In genomic region chr10:71729023-71729649, GRCh38 we compare ENCODE assay signal across 8 cellular contexts. TPM values are rescaled to one million over a fixed set of nuclear protein-coding genes. Genes with fewer than 3 reads are reported as not detected.
DNase-seq lines count a peak whose midpoint lies in the region; ATAC-seq and TF ChIP-seq lines count a peak whose summit lies in the region.

No MANE protein-coding gene starts in this region.

- H3K27ac ChIP-seq in SK-N-SH (ENCODE audit: low read depth in 2 of 2, low read length in 1 of 2) (peak overlapping the region in 1 of 2 experiments; percentile 91; a peak in 2 of 4 replicates), right cardiac atrium (ENCODE audit: low read length) (peak overlapping the region; percentile 76), thymus (ENCODE audit: low read depth) (peak overlapping the region; percentile 6)

- WGBS in SK-N-SH (ENCODE audit: low lambda C conversion rate): 67% methylated on average over 10 of the region's 12 CpGs
- 54% methylated on average over 12 of the region's 12 CpGs for WGBS in right cardiac atrium
- 54% methylated on average over 12 of the region's 12 CpGs for WGBS in thymus

- no peak for TF ChIP-seq RAD21 in SK-N-SH (IDR thresholded peaks at IDR 0.05; ENCODE audit: low read length)

- H3F3A ChIP-seq in SK-N-SH (replicated peaks; ENCODE audit: insufficient read depth): no peaks in the 10 kb centered on the region

- no peaks in the 10 kb centered on the region for H3K36me3 ChIP-seq in SK-N-SH (replicated peaks in 1 of 2; ENCODE audit: control insufficient read depth in 1 of 2, insufficient read depth in 2 of 2, low read length in 1 of 2)
- H3K36me3 ChIP-seq in thymus (ENCODE audit: control insufficient read depth, insufficient read depth): peaks cover 3% of the 10 kb centered on the region

- DNase-seq in SK-N-SH (peak; percentile 79), UCSD-AML1 (lab: John Stamatoyannopoulos, UW; ENCODE audit: unreplicated experiment) (peak; percentile 49), right cardiac atrium (peak; percentile 76 to 90 (median 89)), germinal center (ENCODE audit: low spot score) (no peak), NCI-H1105 (lab: John Stamatoyannopoulos, UW) (no peak)

- ATAC-seq in SK-N-SH treated with all-trans-retinoic acid at 6 μM for 48 hours (no peak), right cardiac atrium (peak; percentile 55 to 68), GM19395 (IDR thresholded peaks at IDR 0.05; ENCODE audit: unreplicated experiment) (no peak)

- POLR2A ChIA-PET in SK-N-SH (lab: Yijun Ruan, JAX): interaction anchor here (2.1 kb wide), 1 partner anchor 44 kb away, joined by 10 read pairs; the partner anchor contains the start of gene VSIR

- peaks cover 0 to 46% of the 10 kb centered on the region in 2 experiments; a peak in 1 of 4 replicates for H3K4me1 ChIP-seq in SK-N-SH (ENCODE audit: control insufficient read depth in 1 of 2, insufficient read depth in 2 of 2, low read depth in 1 of 2, low read length in 1 of 2)
- H3K4me1 ChIP-seq in right cardiac atrium (ENCODE audit: control insufficient read depth, insufficient read depth, low read length): peaks cover 12% of the 10 kb centered on the region
- peaks cover 31% of the 10 kb centered on the region for H3K4me1 ChIP-seq in thymus (ENCODE audit: control insufficient read depth, insufficient read depth, low read length)

- no peaks in the 10 kb centered on the region for H3K79me2 ChIP-seq in SK-N-SH (ENCODE audit: insufficient read depth)

- CTCF ChIA-PET in SK-N-SH (lab: Yijun Ruan, JAX): interaction anchor here (1.1 to 6.4 kb wide), 10 partner anchors 14 to 167 kb away, joined by 3 to 31 read pairs (median 4); no protein-coding TSS in a partner anchor

- H3K4me3 ChIP-seq in SK-N-SH (ENCODE audit: low read depth in 2 of 2, low read length in 1 of 2) (no peak overlapping the region), right cardiac atrium (ENCODE audit: low read length) (no peak overlapping the region), thymus (ENCODE audit: low read length) (no peak overlapping the region)

- no peak overlapping the region for H2AFZ ChIP-seq in SK-N-SH (ENCODE audit: low read depth)

- H3K9ac ChIP-seq in SK-N-SH: no peak overlapping the region

- intact Hi-C loops in right cardiac atrium (cut with DNase I): no loop called here

- H3K9me2 ChIP-seq in SK-N-SH: no peaks in the 10 kb centered on the region

- H4K20me1 ChIP-seq in SK-N-SH (ENCODE audit: insufficient read depth): no peaks in the 10 kb centered on the region

- 0 out of 4 replicates have a peak, but pooled peaks of 1 of the 2 experiments have one; percentile 28 for TF ChIP-seq EP300 in SK-N-SH (IDR thresholded peaks at IDR 0.05; ENCODE audit: borderline replicate concordance in 1 of 2, low read depth in 1 of 2, low read length in 1 of 2)

- no peak overlapping the region for H3K4me2 ChIP-seq in SK-N-SH

- H3K9me3 ChIP-seq in SK-N-SH: no peaks in the 10 kb centered on the region
- H3K9me3 ChIP-seq in right cardiac atrium (ENCODE audit: control insufficient read depth, low read length): no peaks in the 10 kb centered on the region
- no peaks in the 10 kb centered on the region for H3K9me3 ChIP-seq in thymus (ENCODE audit: control insufficient read depth)

- no peak for TF ChIP-seq CTCF in SK-N-SH (IDR thresholded peaks at IDR 0.05)

- H3K27me3 ChIP-seq in SK-N-SH (ENCODE audit: insufficient read depth) (no peaks in the 10 kb centered on the region; the same call in 1 of the 2 replicates), right cardiac atrium (ENCODE audit: control insufficient read depth, insufficient read depth) (no peaks in the 10 kb centered on the region), thymus (ENCODE audit: control insufficient read depth, insufficient read depth) (no peaks in the 10 kb centered on the region)

TF ChIP-seq in SK-N-SH, 30 proteins besides CTCF, POLR2A, EP300 and RAD21:
- TF ChIP-seq REST (IDR thresholded peaks at IDR 0.05; ENCODE audit: low read depth, low read length) (no peak), MEF2A (IDR thresholded peaks at IDR 0.05; ENCODE audit: borderline replicate concordance, low read depth) (no peak), RCOR1 (IDR thresholded peaks at IDR 0.05; ENCODE audit: low read length) (peak; percentile 24; the same call in 1 of the 2 replicates), FOSL2 (IDR thresholded peaks at IDR 0.05; ENCODE audit: borderline replicate concordance, low read depth) (no peak)

TF ChIP-seq in SK-N-SH treated with all-trans-retinoic acid at 6 μM for 48 hours, 23 proteins besides CTCF, POLR2A, EP300 and RAD21:
- TF ChIP-seq POU6F1 (CRISPR knock-in tag; IDR thresholded peaks at IDR 0.05; ENCODE audit: borderline replicate concordance, low read depth): no peak
- no peak for TF ChIP-seq ZNF8 (CRISPR knock-in tag; IDR thresholded peaks at IDR 0.05)
- TF ChIP-seq OSR1 (CRISPR knock-in tag; IDR thresholded peaks at IDR 0.05): no peak
- TF ChIP-seq PATZ1 (CRISPR knock-in tag; IDR thresholded peaks at IDR 0.05; ENCODE audit: borderline replicate concordance): no peak
- no peak for TF ChIP-seq BACH2 (CRISPR knock-in tag; IDR thresholded peaks at IDR 0.05; ENCODE audit: borderline replicate concordance)
- no peak for TF ChIP-seq RARB (CRISPR knock-in tag; IDR thresholded peaks at IDR 0.05)
- TF ChIP-seq GLIS3 (CRISPR knock-in tag; IDR thresholded peaks at IDR 0.05): no peak
- no peak for TF ChIP-seq TOX (CRISPR knock-in tag; IDR thresholded peaks at IDR 0.05; ENCODE audit: borderline replicate concordance)
- TF ChIP-seq ISL1 (CRISPR knock-in tag; IDR thresholded peaks at IDR 0.05): no peak
- no peak for TF ChIP-seq ESRRG (CRISPR knock-in tag; IDR thresholded peaks at IDR 0.05)
- no peak for TF ChIP-seq CSDC2 (CRISPR knock-in tag; IDR thresholded peaks at IDR 0.05)
- TF ChIP-seq CSRNP3 (CRISPR knock-in tag; IDR thresholded peaks at IDR 0.05): no peak

RNA-seq across cellular contexts. Expression of gene C10orf105, which starts 9.6 kb away (rescaled TPM):
- polyA plus RNA-seq in SK-N-SH (2012; rRNA removed) (not detected in 2 replicates), right cardiac atrium (0.09 TPM), thymus (0.68 TPM)
- polyA plus RNA-seq in SK-N-SH (2012; cell fraction: cytosol; rRNA removed): under 0.01 TPM in 1 of 2 replicates, not detected in the other
- polyA plus RNA-seq in SK-N-SH (2012; cell fraction: nucleus; rRNA removed): 0.01 TPM in 2 replicates
- under 1 TPM in 3 of 4 donors, not detected in 1; 0.14 to 0.36 (median 0.24) TPM for total RNA-seq in right cardiac atrium

RNA-seq across cellular contexts. Expression of gene VSIR, which starts 44.2 kb away (rescaled TPM):
- polyA plus RNA-seq in SK-N-SH (2012; rRNA removed) (8.7 and 11.3 TPM in 2 replicates), right cardiac atrium (36.8 TPM), thymus (51.8 TPM)
- polyA plus RNA-seq in SK-N-SH (2012; cell fraction: cytosol; rRNA removed): 3.7 and 5.9 TPM in 2 replicates
- polyA plus RNA-seq in SK-N-SH (2012; cell fraction: nucleus; rRNA removed): 8.9 and 12.7 TPM in 2 replicates
- total RNA-seq in right cardiac atrium: 10 to 100 TPM; 29.3 to 55.1 (median 34.4) TPM

Comparison
In these comparisons a context has a peak if more than half of its experiments do, and no peak if none do; other contexts are left out.
1. DNase-seq: peak in SK-N-SH (single experiment), UCSD-AML1 (single experiment) and right cardiac atrium (3 of 3); none in germinal center (single experiment) and NCI-H1105 (single experiment).
2. ATAC-seq: peak in right cardiac atrium (2 of 2); none in SK-N-SH treated with all-trans-retinoic acid at 6 μM for 48 hours (single experiment) and GM19395 (single experiment).